12 cellular contexts compared by ENCODE assay signal in genomic region chr7:31892099-31892787, GRCh38.
DNase-seq lines count a peak whose midpoint lies in the region; ATAC-seq and TF ChIP-seq lines count a peak whose summit lies in the region.
"Had no signal": no experiment of that assay in that cellular context is flagged by ENCODE, and none has a peak within 500 bp of the region (broad histone marks: within the 10 kb centered on the region; RNA-seq: fewer than 3 reads in every experiment).

No MANE protein-coding gene starts in this region.

- intact Hi-C loops in right cardiac atrium (cut with DNase I), result no loop called here

- H3K9me3 ChIP-seq in right cardiac atrium (ENCODE audit: control insufficient read depth, low read length), result no peaks in the 10 kb centered on the region
- H3K9me3 ChIP-seq: SJSA1 had no signal

- peaks cover 18% of the 10 kb centered on the region for H3K4me1 ChIP-seq in right cardiac atrium (ENCODE audit: control insufficient read depth, insufficient read depth, low read length)
- H3K4me1 ChIP-seq: SJSA1 had no signal

- no peaks in the 10 kb centered on the region for H3K27me3 ChIP-seq in right cardiac atrium (ENCODE audit: control insufficient read depth, insufficient read depth)
- H3K27me3 ChIP-seq: SJSA1 had no signal

- TF ChIP-seq CTCF in GM10266 (IDR thresholded peaks at IDR 0.05; ENCODE audit: control insufficient read depth, insufficient read depth, low read depth, missing control alignments), result no peak

- peak; percentile 80 for ATAC-seq in GM19043 (IDR thresholded peaks at IDR 0.05; ENCODE audit: low read depth, unreplicated experiment)
- peak; percentile 89 for ATAC-seq in GM21825 (IDR thresholded peaks at IDR 0.05; ENCODE audit: unreplicated experiment)
- ATAC-seq in HG03159 (IDR thresholded peaks at IDR 0.05; ENCODE audit: unreplicated experiment), result peak; percentile 85
- ATAC-seq in right cardiac atrium, result no peak

- no peak overlapping the region for H3K27ac ChIP-seq in right cardiac atrium (ENCODE audit: low read length)
- H3K27ac ChIP-seq: SJSA1 had no signal

- H3K4me3 ChIP-seq in right cardiac atrium (ENCODE audit: low read length), result no peak overlapping the region
- H3K4me3 ChIP-seq: SJSA1 had no signal

- peak; percentile 49 for DNase-seq in GM10266 (ENCODE audit: extremely low spot score)
- no peak for DNase-seq in NCI-H1105 treated with DMSO at 0.1 percent for 48 hours (lab: John Stamatoyannopoulos, UW)
- no peak for DNase-seq in Kasumi-1 (lab: John Stamatoyannopoulos, UW)
- no peak for DNase-seq in NK-92 treated with Interleukin-12 subunit alpha and Interleukin-12 subunit beta, amount 100 ng/mL, for 24 hours (lab: John Stamatoyannopoulos, UW)
- DNase-seq in right cardiac atrium, result no peak
- DNase-seq: caudate nucleus, naive B cell, NCI-H345 had no signal

- 69% methylated on average over 3 of the region's 3 CpGs for WGBS in right cardiac atrium

Comparison
In these comparisons a context has a peak if more than half of its experiments do, and no peak if none do; other contexts are left out.
1. ATAC-seq: peak in GM19043 (single experiment), GM21825 (single experiment) and HG03159 (single experiment); none in right cardiac atrium (0 of 2).